Comparison of ENCODE assay signal across 13 cellular contexts in genomic region chr22:43376765-43377485, GRCh38. TPM values are rescaled to one million over a fixed set of nuclear protein-coding genes. Genes with fewer than 3 reads are reported as not detected.
DNase-seq lines count a peak whose midpoint lies in the region; ATAC-seq, FAIRE-seq and TF ChIP-seq lines count a peak whose summit lies in the region.
"Had no signal": no experiment of that assay in that cellular context is flagged by ENCODE, and none has a peak within 500 bp of the region (broad histone marks: within the 10 kb centered on the region; RNA-seq: fewer than 3 reads in every experiment).

No MANE protein-coding gene starts in this region.

- H3K27ac Mint-ChIP-seq in natural killer cell (peak overlapping the region; percentile 39 to 50), Caco-2 (ENCODE audit: unreplicated experiment) (no peak overlapping the region)
- H3K27ac Mint-ChIP-seq: H9; IgD-negative memory B cell; stimulated activated memory B cell treated with anti-CD40 and anti-IgM and Interleukin-4, amounts not matched to agents 10 μg/mL and 1 μg/mL and 100 μg/mL, for 72 hours had no signal

- H3K27me3 ChIP-seq in Caco-2 (replicated peaks; ENCODE audit: control insufficient read depth, insufficient read depth, low read length) = no peaks in the 10 kb centered on the region; the same call in 1 of the 2 replicates

- no peaks in the 10 kb centered on the region for H3K4me1 ChIP-seq in Caco-2

- intact Hi-C loops in natural killer cell (cut with micrococcal nuclease) = loop anchor here (1.0 kb wide), 1 partner anchor 114 kb away; no protein-coding TSS in a partner anchor
- intact Hi-C loops in Caco-2 (cut with micrococcal nuclease; ENCODE audit: unreplicated experiment) = no loop called here

- peaks cover 0 to 7% of the 10 kb centered on the region in 2 donors for H3K9me3 Mint-ChIP-seq in natural killer cell
- no peaks in the 10 kb centered on the region for H3K9me3 Mint-ChIP-seq in Caco-2 (ENCODE audit: unreplicated experiment)
- H3K9me3 Mint-ChIP-seq: H9 had no signal

- H3K27me3 Mint-ChIP-seq in natural killer cell (ENCODE audit: low read depth in 2 of 2) (peaks cover 66 to 92% of the 10 kb centered on the region in 2 donors), Caco-2 (ENCODE audit: insufficient read depth, unreplicated experiment) (peaks cover 34% of the 10 kb centered on the region)

- no peak overlapping the region for H3K4me3 ChIP-seq in Caco-2 (ENCODE audit: low read depth, low read length)

- ATAC-seq in GM21515 (IDR thresholded peaks at IDR 0.05; ENCODE audit: unreplicated experiment) = peak; percentile 63
- ATAC-seq in natural killer cell = peak; percentile 82 to 93 (median 87)
- ATAC-seq: stimulated activated memory B cell treated with anti-CD40 and anti-IgM and Interleukin-4, amounts not matched to agents 10 μg/mL and 1 μg/mL and 100 μg/mL, for 72 hours had no signal

- H3K4me1 Mint-ChIP-seq in natural killer cell (peaks cover 27 to 31% of the 10 kb centered on the region in 2 donors), Caco-2 (ENCODE audit: low read depth, unreplicated experiment) (no peaks in the 10 kb centered on the region)

- no peaks in the 10 kb centered on the region for H3K36me3 ChIP-seq in Caco-2 (ENCODE audit: control insufficient read depth, insufficient read depth, low read length)

- CTCF ChIA-PET in GM10248 (lab: Yijun Ruan, JAX) (interaction anchor here (1.4 to 1.5 kb wide), 3 partner anchors 11 to 145 kb away, joined by 4 to 5 read pairs (median 5); no protein-coding TSS in a partner anchor), Caco-2 (lab: Charles Lee) (no interaction called here)

- TF ChIP-seq CTCF in GM10248 (IDR thresholded peaks at IDR 0.05; ENCODE audit: control extremely low read depth, extremely low read depth, low read depth, missing control alignments) = no peak
- TF ChIP-seq CTCF in natural killer cell (IDR thresholded peaks at IDR 0.05) = no peak
- TF ChIP-seq CTCF in Caco-2 (IDR thresholded peaks at IDR 0.05; ENCODE audit: insufficient read depth in 1 of 2, low read depth in 1 of 2, low read length in 1 of 2, severe bottlenecking in 1 of 2, unreplicated experiment in 1 of 2) = no peak

- peak overlapping the region; percentile 81 for H3K4me3 Mint-ChIP-seq in natural killer cell
- no peak overlapping the region for H3K4me3 Mint-ChIP-seq in Caco-2 (ENCODE audit: unreplicated experiment)
- H3K4me3 Mint-ChIP-seq: H9; stimulated activated memory B cell treated with anti-CD40 and anti-IgM and Interleukin-4, amounts not matched to agents 10 μg/mL and 1 μg/mL and 100 μg/mL, for 72 hours had no signal

- no peaks in the 10 kb centered on the region for H3K9me3 ChIP-seq in Caco-2

- POLR2A ChIA-PET in GM10248 (lab: Yijun Ruan, JAX) = no interaction called here
- POLR2A ChIA-PET in Caco-2 (lab: Charles Lee) = no interaction called here

- no peak for TF ChIP-seq POLR2A in H54 (IDR thresholded peaks at IDR 0.05; ENCODE audit: low read depth, low read length)

- FAIRE-seq in H54 (lab: Jason Lieb, UNC) = no peak

- peaks cover 8% of the 10 kb centered on the region for H3K36me3 Mint-ChIP-seq in natural killer cell
- no peaks in the 10 kb centered on the region for H3K36me3 Mint-ChIP-seq in Caco-2 (ENCODE audit: insufficient read depth, unreplicated experiment)
- H3K36me3 Mint-ChIP-seq: stimulated activated memory B cell treated with anti-CD40 and anti-IgM and Interleukin-4, amounts not matched to agents 10 μg/mL and 1 μg/mL and 100 μg/mL, for 72 hours had no signal

- no TSS peak for BruUV-seq in Caco-2 (replicated peaks; lab: Mats Ljungman, UMichigan)

- DNase-seq in GM10248 (ENCODE audit: extremely low spot score) (peak; percentile 51), natural killer cell (peak; percentile 69), Caco-2 (no peak), NCI-H345 (lab: John Stamatoyannopoulos, UW) (no peak), NCI-H69 (lab: John Stamatoyannopoulos, UW) (no peak), H54 (ENCODE audit: insufficient read length, low spot score) (no peak)
- DNase-seq in activated T-cell treated with anti-CD3 and anti-CD28 coated beads, Interleukin-2, amount 50 U/mL, for 1 hour = peak; percentile 46
- DNase-seq: foreskin melanocyte, GDM1, H9 had no signal

RNA-seq across cellular contexts. Expression of gene SCUBE1, which starts 33.8 kb away (rescaled TPM):
- 1 to 10 TPM in 1 of 3 donors, under 1 TPM in 2; 0.05 to 1.2 (median 0.11) TPM for total RNA-seq in natural killer cell
- not detected in 2 replicates for total RNA-seq in Caco-2 (2022)

RNA-seq across cellular contexts. Expression of gene MPPED1, which starts 34.9 kb away (rescaled TPM):
- not detected for total RNA-seq in natural killer cell
- total RNA-seq in Caco-2 (2022) = not detected in 2 replicates

Comparison
In these comparisons a context has a peak if more than half of its experiments do, and no peak if none do; other contexts are left out.
1. DNase-seq: peak in GM10248 (single experiment), activated T-cell treated with anti-CD3 and anti-CD28 coated beads, Interleukin-2, amount 50 U/mL, for 1 hour (single experiment) and natural killer cell (single experiment); none in Caco-2 (0 of 2), NCI-H345 (single experiment), NCI-H69 (single experiment) and H54 (single experiment).